In the genomic region with DNA sequence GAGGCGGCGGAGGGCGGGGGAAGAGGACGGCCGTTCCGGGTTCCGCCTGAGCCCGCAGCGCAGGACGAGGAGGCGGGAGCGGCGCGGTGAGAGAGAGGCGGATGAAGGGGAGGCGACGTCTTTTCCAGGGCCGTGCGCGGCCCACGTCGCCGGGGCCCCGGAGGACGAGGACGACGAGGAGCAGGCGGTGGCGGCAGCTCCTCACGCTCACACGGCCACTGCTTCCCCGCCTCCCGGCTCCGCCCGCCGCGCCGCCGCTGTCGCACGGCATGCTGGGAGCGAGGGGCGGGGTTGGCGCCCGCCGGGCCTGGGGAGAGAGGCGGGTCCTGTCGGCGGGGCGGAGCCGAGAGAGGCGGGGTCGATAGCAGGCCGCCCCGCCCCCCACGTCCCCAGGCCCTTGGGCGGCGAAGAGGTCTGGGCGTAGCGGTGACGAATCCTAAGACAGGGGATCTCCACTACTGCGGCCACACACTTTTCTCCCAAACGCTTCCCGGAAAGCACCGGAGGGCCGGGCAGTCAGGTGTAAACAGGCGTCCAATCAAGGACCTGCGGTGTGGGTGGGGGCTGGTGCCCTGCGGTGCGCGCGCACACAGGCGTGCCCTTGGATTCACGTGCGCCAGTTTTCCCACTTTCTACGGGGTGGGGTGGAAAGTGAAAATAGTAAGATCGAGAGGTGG, we compare ENCODE assay signal across 1 cellular context.
TF ChIP-seq lines count a peak whose summit lies in the region.
"Not testable (repeated sequence)": the region's sequence is repeated elsewhere in the genome, so short reads cannot be mapped to it uniquely, and the experiment has no call there.

Gene SMG1 (minus strand): TSS at position 220 of the 677 bp plus-strand sequence. CDS start 367 bp downstream, outside the sequence.

TF ChIP-seq in HepG2, 621 proteins besides CTCF, POLR2A, EP300 and RAD21 (continued from another document and continues in another):
- TF ChIP-seq, protein P1, sequence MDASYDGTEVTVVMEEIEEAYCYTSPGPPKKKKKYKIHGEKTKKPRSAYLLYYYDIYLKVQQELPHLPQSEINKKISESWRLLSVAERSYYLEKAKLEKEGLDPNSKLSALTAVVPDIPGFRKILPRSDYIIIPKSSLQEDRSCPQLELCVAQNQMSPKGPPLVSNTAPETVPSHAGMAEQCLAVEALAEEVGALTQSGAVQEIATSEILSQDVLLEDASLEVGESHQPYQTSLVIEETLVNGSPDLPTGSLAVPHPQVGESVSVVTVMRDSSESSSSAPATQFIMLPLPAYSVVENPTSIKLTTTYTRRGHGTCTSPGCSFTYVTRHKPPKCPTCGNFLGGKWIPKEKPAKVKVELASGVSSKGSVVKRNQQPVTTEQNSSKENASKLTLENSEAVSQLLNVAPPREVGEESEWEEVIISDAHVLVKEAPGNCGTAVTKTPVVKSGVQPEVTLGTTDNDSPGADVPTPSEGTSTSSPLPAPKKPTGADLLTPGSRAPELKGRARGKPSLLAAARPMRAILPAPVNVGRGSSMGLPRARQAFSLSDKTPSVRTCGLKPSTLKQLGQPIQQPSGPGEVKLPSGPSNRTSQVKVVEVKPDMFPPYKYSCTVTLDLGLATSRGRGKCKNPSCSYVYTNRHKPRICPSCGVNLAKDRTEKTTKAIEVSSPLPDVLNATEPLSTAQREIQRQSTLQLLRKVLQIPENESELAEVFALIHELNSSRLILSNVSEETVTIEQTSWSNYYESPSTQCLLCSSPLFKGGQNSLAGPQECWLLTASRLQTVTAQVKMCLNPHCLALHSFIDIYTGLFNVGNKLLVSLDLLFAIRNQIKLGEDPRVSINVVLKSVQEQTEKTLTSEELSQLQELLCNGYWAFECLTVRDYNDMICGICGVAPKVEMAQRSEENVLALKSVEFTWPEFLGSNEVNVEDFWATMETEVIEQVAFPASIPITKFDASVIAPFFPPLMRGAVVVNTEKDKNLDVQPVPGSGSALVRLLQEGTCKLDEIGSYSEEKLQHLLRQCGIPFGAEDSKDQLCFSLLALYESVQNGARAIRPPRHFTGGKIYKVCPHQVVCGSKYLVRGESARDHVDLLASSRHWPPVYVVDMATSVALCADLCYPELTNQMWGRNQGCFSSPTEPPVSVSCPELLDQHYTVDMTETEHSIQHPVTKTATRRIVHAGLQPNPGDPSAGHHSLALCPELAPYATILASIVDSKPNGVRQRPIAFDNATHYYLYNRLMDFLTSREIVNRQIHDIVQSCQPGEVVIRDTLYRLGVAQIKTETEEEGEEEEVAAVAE (CRISPR knock-in tag; IDR thresholded peaks at IDR 0.05; ENCODE audit: borderline replicate concordance), result peak; percentile 78
- TF ChIP-seq, protein P2, sequence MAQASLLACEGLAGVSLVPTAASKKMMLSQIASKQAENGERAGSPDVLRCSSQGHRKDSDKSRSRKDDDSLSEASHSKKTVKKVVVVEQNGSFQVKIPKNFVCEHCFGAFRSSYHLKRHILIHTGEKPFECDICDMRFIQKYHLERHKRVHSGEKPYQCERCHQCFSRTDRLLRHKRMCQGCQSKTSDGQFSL (CRISPR knock-in tag; IDR thresholded peaks at IDR 0.05), result peak; percentile 74; the same call in 1 of the 2 replicates
- TF ChIP-seq HNRNPUL1 (IDR thresholded peaks at IDR 0.05; ENCODE audit: low read depth, low read length) (peak; percentile 50), SALL2 (CRISPR knock-in tag; IDR thresholded peaks at IDR 0.05) (0 out of 2 replicates have a peak, but pooled peaks have one; percentile 28), KDM5A (IDR thresholded peaks at IDR 0.05; ENCODE audit: borderline replicate concordance, low read length) (peak; percentile 2; the same call in 1 of the 2 replicates), HIC2 (CRISPR knock-in tag; IDR thresholded peaks at IDR 0.05; ENCODE audit: low read depth) (peak; percentile 75; the same call in 1 of the 2 replicates), NFATC3 (CRISPR knock-in tag; IDR thresholded peaks at IDR 0.05) (peak; percentile 98), ETV6 (CRISPR knock-in tag; conservative IDR thresholded peaks at IDR 0.05) (peak; percentile 18; the same call in 1 of the 2 replicates), NR0B2 (CRISPR knock-in tag; IDR thresholded peaks at IDR 0.05) (peak; percentile 99), ZNF558 (CRISPR knock-in tag; IDR thresholded peaks at IDR 0.05; ENCODE audit: borderline replicate concordance) (peak; percentile 96; the same call in 1 of the 2 replicates), ZZZ3 (CRISPR knock-in tag; IDR thresholded peaks at IDR 0.05; ENCODE audit: borderline replicate concordance) (peak; percentile 73; the same call in 1 of the 2 replicates), HMGXB4 (CRISPR knock-in tag; IDR thresholded peaks at IDR 0.05; ENCODE audit: borderline replicate concordance in 1 of 2, low read depth in 1 of 2) (peak; percentile 48 to 78; a peak in 3 of 4 replicates), FOXP1 (IDR thresholded peaks at IDR 0.05) (0 out of 2 replicates have a peak, but pooled peaks have one; percentile 18), FOXP1 (CRISPR knock-in tag; IDR thresholded peaks at IDR 0.05) (peak; percentile 20; the same call in 1 of the 2 replicates), ESRRA (CRISPR knock-in tag; IDR thresholded peaks at IDR 0.05; ENCODE audit: low read depth) (peak; percentile 92), CHCHD3 (CRISPR knock-in tag; IDR thresholded peaks at IDR 0.05) (peak; percentile 83; the same call in 1 of the 2 replicates), ZFAT (CRISPR knock-in tag; conservative IDR thresholded peaks at IDR 0.05) (peak; percentile 84; the same call in 1 of the 2 replicates), KLF6 (CRISPR knock-in tag; IDR thresholded peaks at IDR 0.05) (peak; percentile 93)
- TF ChIP-seq, protein P3, sequence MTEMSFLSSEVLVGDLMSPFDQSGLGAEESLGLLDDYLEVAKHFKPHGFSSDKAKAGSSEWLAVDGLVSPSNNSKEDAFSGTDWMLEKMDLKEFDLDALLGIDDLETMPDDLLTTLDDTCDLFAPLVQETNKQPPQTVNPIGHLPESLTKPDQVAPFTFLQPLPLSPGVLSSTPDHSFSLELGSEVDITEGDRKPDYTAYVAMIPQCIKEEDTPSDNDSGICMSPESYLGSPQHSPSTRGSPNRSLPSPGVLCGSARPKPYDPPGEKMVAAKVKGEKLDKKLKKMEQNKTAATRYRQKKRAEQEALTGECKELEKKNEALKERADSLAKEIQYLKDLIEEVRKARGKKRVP (CRISPR knock-in tag; IDR thresholded peaks at IDR 0.05), result peak; percentile 31 to 75; a peak in 3 of 4 replicates
- TF ChIP-seq, protein P4, sequence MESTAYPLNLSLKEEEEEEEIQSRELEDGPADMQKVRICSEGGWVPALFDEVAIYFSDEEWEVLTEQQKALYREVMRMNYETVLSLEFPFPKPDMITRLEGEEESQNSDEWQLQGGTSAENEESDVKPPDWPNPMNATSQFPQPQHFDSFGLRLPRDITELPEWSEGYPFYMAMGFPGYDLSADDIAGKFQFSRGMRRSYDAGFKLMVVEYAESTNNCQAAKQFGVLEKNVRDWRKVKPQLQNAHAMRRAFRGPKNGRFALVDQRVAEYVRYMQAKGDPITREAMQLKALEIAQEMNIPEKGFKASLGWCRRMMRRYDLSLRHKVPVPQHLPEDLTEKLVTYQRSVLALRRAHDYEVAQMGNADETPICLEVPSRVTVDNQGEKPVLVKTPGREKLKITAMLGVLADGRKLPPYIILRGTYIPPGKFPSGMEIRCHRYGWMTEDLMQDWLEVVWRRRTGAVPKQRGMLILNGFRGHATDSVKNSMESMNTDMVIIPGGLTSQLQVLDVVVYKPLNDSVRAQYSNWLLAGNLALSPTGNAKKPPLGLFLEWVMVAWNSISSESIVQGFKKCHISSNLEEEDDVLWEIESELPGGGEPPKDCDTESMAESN (CRISPR knock-in tag; conservative IDR thresholded peaks at IDR 0.05), result peak; percentile 69
- TF ChIP-seq, protein P5, sequence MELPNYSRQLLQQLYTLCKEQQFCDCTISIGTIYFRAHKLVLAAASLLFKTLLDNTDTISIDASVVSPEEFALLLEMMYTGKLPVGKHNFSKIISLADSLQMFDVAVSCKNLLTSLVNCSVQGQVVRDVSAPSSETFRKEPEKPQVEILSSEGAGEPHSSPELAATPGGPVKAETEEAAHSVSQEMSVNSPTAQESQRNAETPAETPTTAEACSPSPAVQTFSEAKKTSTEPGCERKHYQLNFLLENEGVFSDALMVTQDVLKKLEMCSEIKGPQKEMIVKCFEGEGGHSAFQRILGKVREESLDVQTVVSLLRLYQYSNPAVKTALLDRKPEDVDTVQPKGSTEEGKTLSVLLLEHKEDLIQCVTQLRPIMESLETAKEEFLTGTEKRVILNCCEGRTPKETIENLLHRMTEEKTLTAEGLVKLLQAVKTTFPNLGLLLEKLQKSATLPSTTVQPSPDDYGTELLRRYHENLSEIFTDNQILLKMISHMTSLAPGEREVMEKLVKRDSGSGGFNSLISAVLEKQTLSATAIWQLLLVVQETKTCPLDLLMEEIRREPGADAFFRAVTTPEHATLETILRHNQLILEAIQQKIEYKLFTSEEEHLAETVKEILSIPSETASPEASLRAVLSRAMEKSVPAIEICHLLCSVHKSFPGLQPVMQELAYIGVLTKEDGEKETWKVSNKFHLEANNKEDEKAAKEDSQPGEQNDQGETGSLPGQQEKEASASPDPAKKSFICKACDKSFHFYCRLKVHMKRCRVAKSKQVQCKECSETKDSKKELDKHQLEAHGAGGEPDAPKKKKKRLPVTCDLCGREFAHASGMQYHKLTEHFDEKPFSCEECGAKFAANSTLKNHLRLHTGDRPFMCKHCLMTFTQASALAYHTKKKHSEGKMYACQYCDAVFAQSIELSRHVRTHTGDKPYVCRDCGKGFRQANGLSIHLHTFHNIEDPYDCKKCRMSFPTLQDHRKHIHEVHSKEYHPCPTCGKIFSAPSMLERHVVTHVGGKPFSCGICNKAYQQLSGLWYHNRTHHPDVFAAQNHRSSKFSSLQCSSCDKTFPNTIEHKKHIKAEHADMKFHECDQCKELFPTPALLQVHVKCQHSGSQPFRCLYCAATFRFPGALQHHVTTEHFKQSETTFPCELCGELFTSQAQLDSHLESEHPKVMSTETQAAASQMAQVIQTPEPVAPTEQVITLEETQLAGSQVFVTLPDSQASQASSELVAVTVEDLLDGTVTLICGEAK (IDR thresholded peaks at IDR 0.05), result not testable (repeated sequence)
- TF ChIP-seq, protein P5 (CRISPR knock-in tag; IDR thresholded peaks at IDR 0.05), result peak; percentile 61
